10 cellular contexts compared by ENCODE assay signal in genomic region chr19:53555352-53555751, GRCh38. TPM values are rescaled to one million over a fixed set of nuclear protein-coding genes. Genes with fewer than 3 reads are reported as not detected.
DNase-seq lines count a peak whose midpoint lies in the region; ATAC-seq and TF ChIP-seq lines count a peak whose summit lies in the region.
"Had no signal": no experiment of that assay in that cellular context is flagged by ENCODE, and none has a peak within 500 bp of the region (broad histone marks: within the 10 kb centered on the region; RNA-seq: fewer than 3 reads in every experiment).

No MANE protein-coding gene starts in this region.

- no peak overlapping the region for H3K9ac ChIP-seq in SK-N-SH

- H3K27ac Mint-ChIP-seq in activated T-helper 17 cell treated with anti-CD3 and anti-CD28 coated beads, Interleukin-2, amount 50 U/mL, for 72 hours = peak overlapping the region; percentile 99

- no peaks in the 10 kb centered on the region; a peak in 1 of 4 replicates for H3K4me1 ChIP-seq in SK-N-SH (ENCODE audit: control insufficient read depth in 1 of 2, insufficient read depth in 2 of 2, low read depth in 1 of 2, low read length in 1 of 2)
- peaks cover 0 to 8% (median 6%) of the 10 kb centered on the region in 4 donors for H3K4me1 ChIP-seq in stomach

- peaks cover 56% of the 10 kb centered on the region for H3K36me3 Mint-ChIP-seq in activated T-helper 17 cell treated with anti-CD3 and anti-CD28 coated beads, Interleukin-2, amount 50 U/mL, for 72 hours (ENCODE audit: low read depth)

- H3K4me3 ChIP-seq in SK-N-SH (ENCODE audit: low read depth in 2 of 2, low read length in 1 of 2) = no peak overlapping the region
- peak overlapping the region; percentile 64 to 69 for H3K4me3 ChIP-seq in foreskin fibroblast (ENCODE audit: low read depth in 1 of 2, low read length in 2 of 2)
- H3K4me3 ChIP-seq in stomach = peak overlapping the region; percentile 49 to 58 (median 50)

- peak overlapping the region; percentile 77; the same call in 1 of the 2 replicates for H3K4me2 ChIP-seq in SK-N-SH

- no peaks in the 10 kb centered on the region for H3K79me2 ChIP-seq in SK-N-SH (ENCODE audit: insufficient read depth)

- ATAC-seq in SK-N-SH treated with all-trans-retinoic acid at 6 μM for 48 hours = no peak
- no peak for ATAC-seq in activated T-helper 17 cell treated with anti-CD3 and anti-CD28 coated beads, Interleukin-2, amount 50 U/mL, for 72 hours (replicated peaks)
- ATAC-seq in esophagus mucosa = no peak

- no peak overlapping the region for H2AFZ ChIP-seq in SK-N-SH (ENCODE audit: low read depth)

- no peaks in the 10 kb centered on the region for H3K9me2 ChIP-seq in SK-N-SH

- DNase-seq in SK-N-SH (no peak), foreskin fibroblast (no peak), stomach (no peak), MV-4-11 (lab: John Stamatoyannopoulos, UW) (no peak), HUDEP-2 (lab: John Stamatoyannopoulos, UW; ENCODE audit: unreplicated experiment in 76 of 76) (no peak)
- DNase-seq: OCI-M1; stimulated activated naive CD4-positive, alpha-beta T cell treated with Interleukin-2 at 50 U/mL for 16 hours had no signal

- 95% methylated on average over 13 of the region's 13 CpGs for WGBS in SK-N-SH (ENCODE audit: low lambda C conversion rate)
- 72 to 86% (median 75%) methylated on average over 12 to 13 of the region's 13 CpGs for WGBS in stomach, 5 donors

- TF ChIP-seq CTCF in SK-N-SH (IDR thresholded peaks at IDR 0.05) (no peak), foreskin fibroblast (IDR thresholded peaks at IDR 0.05; ENCODE audit: low read depth, low read length) (no peak), stomach (IDR thresholded peaks at IDR 0.05) (no peak)

- TF ChIP-seq EP300 in SK-N-SH (IDR thresholded peaks at IDR 0.05; ENCODE audit: borderline replicate concordance in 1 of 2, low read depth in 1 of 2, low read length in 1 of 2) (no peak), stomach (IDR thresholded peaks at IDR 0.05) (no peak)

- no peak overlapping the region for H3K27ac ChIP-seq in SK-N-SH (ENCODE audit: low read depth in 2 of 2, low read length in 1 of 2)
- H3K27ac ChIP-seq in stomach = peak overlapping the region in 4 of 5 donors; percentile 87 to 92 (median 89)

- no peaks in the 10 kb centered on the region for H3K27me3 Mint-ChIP-seq in activated T-helper 17 cell treated with anti-CD3 and anti-CD28 coated beads, Interleukin-2, amount 50 U/mL, for 72 hours

- CTCF ChIA-PET in SK-N-SH (lab: Yijun Ruan, JAX) = no interaction called here

- H3F3A ChIP-seq in SK-N-SH (replicated peaks; ENCODE audit: insufficient read depth) = peaks cover 8% of the 10 kb centered on the region

- H3K9me3 ChIP-seq in SK-N-SH (no peaks in the 10 kb centered on the region), stomach (peaks cover 0 to 8% (median 0%) of the 10 kb centered on the region in 4 donors)

- POLR2A ChIA-PET in SK-N-SH (lab: Yijun Ruan, JAX) = no interaction called here

- H4K20me1 ChIP-seq in SK-N-SH (ENCODE audit: insufficient read depth) = no peaks in the 10 kb centered on the region

- H3K9me3 Mint-ChIP-seq in activated T-helper 17 cell treated with anti-CD3 and anti-CD28 coated beads, Interleukin-2, amount 50 U/mL, for 72 hours = no peaks in the 10 kb centered on the region

- no peak for TF ChIP-seq POLR2A in stomach (IDR thresholded peaks at IDR 0.05)

- intact Hi-C loops in stomach (cut with DNase I; ENCODE audit: low total_unique reads) = no loop called here

- peak overlapping the region; percentile 98 for H3K4me3 Mint-ChIP-seq in activated T-helper 17 cell treated with anti-CD3 and anti-CD28 coated beads, Interleukin-2, amount 50 U/mL, for 72 hours

- peaks cover 5% of the 10 kb centered on the region for H3K4me1 Mint-ChIP-seq in activated T-helper 17 cell treated with anti-CD3 and anti-CD28 coated beads, Interleukin-2, amount 50 U/mL, for 72 hours

- no peaks in the 10 kb centered on the region for H3K27me3 ChIP-seq in SK-N-SH (ENCODE audit: insufficient read depth)
- H3K27me3 ChIP-seq in stomach = no peaks in the 10 kb centered on the region

- no peak for TF ChIP-seq RAD21 in SK-N-SH (IDR thresholded peaks at IDR 0.05; ENCODE audit: low read length)

- peaks cover 0 to 9% of the 10 kb centered on the region in 2 experiments for H3K36me3 ChIP-seq in SK-N-SH (replicated peaks in 1 of 2; ENCODE audit: control insufficient read depth in 1 of 2, insufficient read depth in 2 of 2, low read length in 1 of 2)
- peaks cover 0 to 33% (median 22%) of the 10 kb centered on the region in 4 donors for H3K36me3 ChIP-seq in stomach

TF ChIP-seq in SK-N-SH, 30 proteins besides CTCF, POLR2A, EP300 and RAD21:
- TF ChIP-seq SMC3 (IDR thresholded peaks at IDR 0.05; ENCODE audit: low read depth, low read length) (no peak), POLR2AphosphoS5 (IDR thresholded peaks at IDR 0.05; ENCODE audit: low read depth, low read length) (no peak)
- TF ChIP-seq, protein P1, sequence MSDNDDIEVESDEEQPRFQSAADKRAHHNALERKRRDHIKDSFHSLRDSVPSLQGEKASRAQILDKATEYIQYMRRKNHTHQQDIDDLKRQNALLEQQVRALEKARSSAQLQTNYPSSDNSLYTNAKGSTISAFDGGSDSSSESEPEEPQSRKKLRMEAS (IDR thresholded peaks at IDR 0.05; ENCODE audit: low read depth) = no peak

TF ChIP-seq in SK-N-SH treated with all-trans-retinoic acid at 6 μM for 48 hours, 23 proteins besides CTCF, POLR2A, EP300 and RAD21:
- no peak for TF ChIP-seq PATZ1 (CRISPR knock-in tag; IDR thresholded peaks at IDR 0.05; ENCODE audit: borderline replicate concordance)
- TF ChIP-seq PPARA (CRISPR knock-in tag; IDR thresholded peaks at IDR 0.05; ENCODE audit: borderline replicate concordance) = no peak
- TF ChIP-seq ZNF70 (CRISPR knock-in tag; IDR thresholded peaks at IDR 0.05) = no peak
- TF ChIP-seq TCF4 (CRISPR knock-in tag; IDR thresholded peaks at IDR 0.05; ENCODE audit: borderline replicate concordance) = no peak
- no peak for TF ChIP-seq ARNTL (CRISPR knock-in tag; IDR thresholded peaks at IDR 0.05; ENCODE audit: borderline replicate concordance, low read depth)

RNA-seq across cellular contexts. Expression of gene ZNF331, which starts 17.4 kb away (rescaled TPM):
- 7.2 and 8.9 TPM in 2 replicates for polyA plus RNA-seq in SK-N-SH (2012; rRNA removed)
- polyA plus RNA-seq in SK-N-SH (2012; cell fraction: cytosol; rRNA removed) = 3.0 and 4.2 TPM in 2 replicates
- 41.5 and 46.1 TPM in 2 replicates for polyA plus RNA-seq in SK-N-SH (2012; cell fraction: nucleus; rRNA removed)
- 10 to 100 TPM; 24.9 to 65.2 TPM for total RNA-seq in activated T-helper 17 cell treated with anti-CD3 and anti-CD28 coated beads, Interleukin-2, amount 50 U/mL, for 72 hours
- total RNA-seq in stomach = 10 to 100 TPM in 4 of 5 donors, 1 to 10 TPM in 1; 2.9 to 67.2 (median 17.9) TPM
- polyA plus RNA-seq in stomach = 1 to 10 TPM; 8.1 to 8.9 (median 8.5) TPM
- 4.6 TPM for total RNA-seq in esophagus mucosa

Comparison
In these comparisons a context has a peak if more than half of its experiments do, and no peak if none do; other contexts are left out.
1. H3K27ac ChIP-seq: peak in stomach (4 of 5); none in SK-N-SH (0 of 2).
2. H3K4me3 ChIP-seq: peak in foreskin fibroblast (2 of 2) and stomach (4 of 4); none in SK-N-SH (0 of 2).